Comparison of ENCODE assay signal across 9 cellular contexts in the genomic region with DNA sequence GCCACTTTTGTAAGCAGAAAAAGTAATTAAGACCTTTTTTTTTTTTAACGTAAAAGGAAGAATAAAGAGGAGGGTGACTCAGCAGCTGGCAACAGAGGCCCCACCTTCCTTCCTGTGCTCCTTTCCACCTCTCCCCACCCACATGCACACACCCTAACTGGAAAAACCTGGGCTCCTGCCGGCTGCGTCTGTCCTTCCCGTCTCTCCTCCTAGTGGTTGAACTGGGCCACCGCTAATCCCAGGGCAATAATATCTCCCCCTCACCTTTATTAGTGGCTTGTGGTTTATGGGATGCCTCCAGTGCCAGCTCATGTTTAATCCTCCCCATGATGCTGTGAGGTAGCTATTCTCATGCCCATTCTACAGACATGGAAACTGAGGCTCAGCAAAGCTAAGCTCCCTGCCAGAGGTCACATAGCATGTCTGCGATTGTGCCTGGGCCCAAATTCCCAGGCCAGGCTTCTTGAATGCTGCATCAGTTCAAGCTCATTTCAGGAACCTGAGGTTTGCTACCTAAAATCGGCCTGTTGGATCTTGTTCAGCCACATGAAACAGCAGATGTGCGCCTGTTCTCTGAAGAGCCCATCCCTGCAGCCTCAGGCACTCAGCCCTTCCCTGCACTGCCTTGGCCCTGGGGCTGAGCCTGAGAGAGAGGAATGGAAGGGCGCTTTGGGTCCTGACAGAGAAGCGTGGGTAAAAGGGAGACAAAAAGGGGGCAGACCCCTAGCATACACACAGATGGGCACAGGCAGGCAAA.
A peak's percentile ranks its signal among the peaks of the same experiment; 100 is the strongest.
DNase-seq lines count a peak whose midpoint lies in the region; ATAC-seq and TF ChIP-seq lines count a peak whose summit lies in the region.
"Had no signal": no experiment of that assay in that cellular context is flagged by ENCODE, and none has a peak within 500 bp of the region (broad histone marks: within the 10 kb centered on the region; RNA-seq: fewer than 3 reads in every experiment).

No MANE protein-coding gene starts in this region.

- WGBS in trophoblast cell (ENCODE audit: extremely low coverage, insufficient coverage, insufficient read length), result no CpG with 5 or more reads among the region's 10 CpGs

- H3K9me3 Mint-ChIP-seq in stimulated activated effector memory CD8-positive, alpha-beta T cell treated with anti-CD3 and anti-CD28 coated beads, Interleukin-12 subunit alpha, Interleukin-12 subunit beta, amount 100 ng/mL, for 72 hours, result no peaks in the 10 kb centered on the region

- peak overlapping the region; percentile 85 for H2BK12ac ChIP-seq in trophoblast cell (ENCODE audit: low read length)

- peak overlapping the region; percentile 67 for H3K18ac ChIP-seq in trophoblast cell (ENCODE audit: low read length)

- no peak overlapping the region for H2AFZ ChIP-seq in trophoblast cell (ENCODE audit: insufficient read depth, low read length, poor library complexity)

- H3K27ac ChIP-seq in trophoblast cell (ENCODE audit: low read depth, low read length), result peak overlapping the region; percentile 64
- H3K27ac ChIP-seq: neutrophil had no signal

- H3K27me3 ChIP-seq in trophoblast cell (ENCODE audit: insufficient read depth, low read length), result no peaks in the 10 kb centered on the region
- H3K27me3 ChIP-seq: neutrophil had no signal

- ATAC-seq in HG02571 (IDR thresholded peaks at IDR 0.05; ENCODE audit: unreplicated experiment) (no peak), GM21367 (IDR thresholded peaks at IDR 0.05; ENCODE audit: unreplicated experiment) (no peak)
- no peak for ATAC-seq in stimulated activated effector memory CD8-positive, alpha-beta T cell treated with anti-CD3 and anti-CD28 coated beads, Interleukin-12 subunit alpha, Interleukin-12 subunit beta, amount 100 ng/mL, for 72 hours

- H4K91ac ChIP-seq in trophoblast cell (ENCODE audit: low read depth, low read length), result peak overlapping the region; percentile 84

- H3K4ac ChIP-seq in trophoblast cell (ENCODE audit: low read depth, low read length), result no peak overlapping the region

- H3K14ac ChIP-seq in trophoblast cell (ENCODE audit: low read length), result peak overlapping the region; percentile 57

- H4K8ac ChIP-seq in trophoblast cell (ENCODE audit: low read depth, low read length), result peak overlapping the region; percentile 74

- H3K36me3 Mint-ChIP-seq in stimulated activated effector memory CD8-positive, alpha-beta T cell treated with anti-CD3 and anti-CD28 coated beads, Interleukin-12 subunit alpha, Interleukin-12 subunit beta, amount 100 ng/mL, for 72 hours, result no peaks in the 10 kb centered on the region

- H3K4me1 ChIP-seq in trophoblast cell (ENCODE audit: control insufficient read depth in 1 of 2, insufficient read depth in 2 of 2, low read length in 2 of 2), result peaks cover 6 to 7% of the 10 kb centered on the region in 2 experiments

- H3K4me1 Mint-ChIP-seq in stimulated activated effector memory CD8-positive, alpha-beta T cell treated with anti-CD3 and anti-CD28 coated beads, Interleukin-12 subunit alpha, Interleukin-12 subunit beta, amount 100 ng/mL, for 72 hours, result peaks cover 11% of the 10 kb centered on the region

- H3K27ac Mint-ChIP-seq in stimulated activated effector memory CD8-positive, alpha-beta T cell treated with anti-CD3 and anti-CD28 coated beads, Interleukin-12 subunit alpha, Interleukin-12 subunit beta, amount 100 ng/mL, for 72 hours, result no peak overlapping the region

- no peak overlapping the region for H3K23ac ChIP-seq in trophoblast cell (ENCODE audit: low read length)

- H3K9me3 ChIP-seq in trophoblast cell (ENCODE audit: insufficient read depth, low read depth, low read length), result no peaks in the 10 kb centered on the region
- H3K9me3 ChIP-seq: neutrophil had no signal

- peak overlapping the region; percentile 70 for H2BK120ac ChIP-seq in trophoblast cell (ENCODE audit: insufficient read depth, low read length, poor library complexity)

- TF ChIP-seq CTCF in choroid plexus epithelial cell (conservative IDR thresholded peaks at IDR 0.05; ENCODE audit: low read depth, low read length), result peak; percentile 56

- H3K79me1 ChIP-seq in trophoblast cell (ENCODE audit: low read length), result peaks cover 22% of the 10 kb centered on the region

- peak overlapping the region; percentile 6 for H3K4me2 ChIP-seq in trophoblast cell (ENCODE audit: low read length)

- no peaks in the 10 kb centered on the region for H3K36me3 ChIP-seq in trophoblast cell (ENCODE audit: control insufficient read depth in 1 of 2, insufficient read depth in 2 of 2, low read length in 2 of 2)
- H3K36me3 ChIP-seq: neutrophil had no signal

- H4K12ac ChIP-seq in trophoblast cell (ENCODE audit: low read depth, low read length), result peak overlapping the region; percentile 50

- no peak overlapping the region for H3K4me3 Mint-ChIP-seq in stimulated activated effector memory CD8-positive, alpha-beta T cell treated with anti-CD3 and anti-CD28 coated beads, Interleukin-12 subunit alpha, Interleukin-12 subunit beta, amount 100 ng/mL, for 72 hours

- H3K9ac ChIP-seq in trophoblast cell (ENCODE audit: low read length), result no peak overlapping the region

- H3K4me3 ChIP-seq in choroid plexus epithelial cell (ENCODE audit: low read depth, low read length) (no peak overlapping the region), trophoblast cell (ENCODE audit: low read depth, low read length) (no peak overlapping the region)

- H3K79me2 ChIP-seq in trophoblast cell (ENCODE audit: control insufficient read depth, insufficient read depth, low read length, poor library complexity), result no peaks in the 10 kb centered on the region

- DNase-seq in NCI-H748 (lab: John Stamatoyannopoulos, UW; ENCODE audit: unreplicated experiment), result peak; percentile 39
- no peak for DNase-seq in NCI-H748 treated with DMSO at 0.1 percent for 48 hours (lab: John Stamatoyannopoulos, UW)
- DNase-seq in NCI-H69 (lab: John Stamatoyannopoulos, UW), result peak; percentile 76
- DNase-seq in choroid plexus epithelial cell (ENCODE audit: low read depth), result peak; percentile 38
- peak; percentile 81 to 85 for DNase-seq in trophoblast cell
- DNase-seq in stimulated activated effector memory CD8-positive, alpha-beta T cell treated with anti-CD3 and anti-CD28 coated beads, Interleukin-12 subunit alpha, Interleukin-12 subunit beta, amount 100 ng/mL, for 72 hours (ENCODE audit: low spot score in 2 of 2), result no peak

- H2AK5ac ChIP-seq in trophoblast cell (ENCODE audit: low read length), result peak overlapping the region; percentile 73

- H2BK5ac ChIP-seq in trophoblast cell (ENCODE audit: low read depth, low read length, poor library complexity), result peak overlapping the region; percentile 54

Comparison
In these comparisons a context has a peak if more than half of its experiments do, and no peak if none do; other contexts are left out.
1. DNase-seq: peak in NCI-H748 (single experiment), NCI-H69 (single experiment), choroid plexus epithelial cell (single experiment) and trophoblast cell (2 of 2); none in NCI-H748 treated with DMSO at 0.1 percent for 48 hours (single experiment) and stimulated activated effector memory CD8-positive, alpha-beta T cell treated with anti-CD3 and anti-CD28 coated beads, Interleukin-12 subunit alpha, Interleukin-12 subunit beta, amount 100 ng/mL, for 72 hours (0 of 2).